8 cellular contexts compared by ENCODE assay signal in genomic region chr4:169611991-169612868, GRCh38. TPM values are rescaled to one million over a fixed set of nuclear protein-coding genes. Genes with fewer than 3 reads are reported as not detected.
A peak's percentile ranks its signal among the peaks of the same experiment; 100 is the strongest.
DNase-seq lines count a peak whose midpoint lies in the region; ATAC-seq and TF ChIP-seq lines count a peak whose summit lies in the region.

NEK1 (minus strand) TSS chr4:169612583; CDS start chr4:169602630, 9,953 bp downstream.

- H3K9me3 ChIP-seq in PC-9 (ENCODE audit: insufficient read depth, low read depth) (no peaks in the 10 kb centered on the region), muscle layer of colon (ENCODE audit: low read length) (no peaks in the 10 kb centered on the region)

- H3K36me3 ChIP-seq in PC-9 (ENCODE audit: low read depth) (no peaks in the 10 kb centered on the region), muscle layer of colon (ENCODE audit: insufficient read depth, low read length) (no peaks in the 10 kb centered on the region)

- TF ChIP-seq CTCF in PC-9 (conservative IDR thresholded peaks at IDR 0.05): no peak

- peaks cover 20% of the 10 kb centered on the region for H3K79me2 ChIP-seq in PC-9 (ENCODE audit: low read depth)

- no peaks in the 10 kb centered on the region for H3K27me3 ChIP-seq in PC-9 (ENCODE audit: insufficient read depth, low read depth)
- H3K27me3 ChIP-seq in muscle layer of colon (ENCODE audit: control insufficient read depth in 1 of 2, insufficient read depth in 2 of 2, low read length in 2 of 2): no peaks in the 10 kb centered on the region

- no peaks in the 10 kb centered on the region for H3K9me2 ChIP-seq in PC-9 (ENCODE audit: insufficient read depth)

- CTCF ChIA-PET in PC-9 (lab: Charles Lee): interaction anchor here (0.5 to 1.3 kb wide), 4 partner anchors 106 to 1963 kb away, joined by 3 to 5 read pairs (median 4); no protein-coding TSS in a partner anchor

- peak within 1 kb of the TSS; percentile 82 for H3K27ac ChIP-seq in PC-9
- H3K27ac ChIP-seq in muscle layer of colon (ENCODE audit: low read depth, low read length): peak within 1 kb of the TSS; percentile 91

- POLR2A ChIA-PET in PC-9 (lab: Charles Lee; ENCODE audit: unreplicated experiment): interaction anchor here (0.5 to 0.6 kb wide), 3 partner anchors 10 to 400 kb away, joined by 3 to 6 read pairs (median 5); no protein-coding TSS in a partner anchor

- in situ Hi-C loops in KBM-7 (cut with MboI; ENCODE audit: low pct_unique_long_range_greater_than_20kb, low sequenced_read_pairs): no loop called here

- peak within 1 kb of the TSS; percentile 98 for H2AFZ ChIP-seq in PC-9

- DNase-seq in DMS153 (lab: John Stamatoyannopoulos, UW) (peak; percentile 81), KBM-7 (peak; percentile 88), PC-9 (peak; percentile 64 to 80)
- DNase-seq in activated T-cell treated with anti-CD3 and anti-CD28 coated beads, Interleukin-2, amount 50 U/mL, for 1 hour: peak; percentile 87
- DNase-seq in stimulated activated CD8-positive, alpha-beta memory T cell treated with anti-CD3 and anti-CD28 coated beads, Interleukin-7, amount 100 ng/mL, for 24 hours (ENCODE audit: low read depth): peak; percentile 76

- no peaks in the 10 kb centered on the region for H4K20me1 ChIP-seq in PC-9 (ENCODE audit: insufficient read depth)

- H3K4me3 ChIP-seq in PC-9 (peak within 1 kb of the TSS; percentile 84), muscle layer of colon (ENCODE audit: low read depth in 1 of 2, low read length in 2 of 2) (peak within 1 kb of the TSS; percentile 71 to 86)

- H3F3A ChIP-seq in PC-9 (ENCODE audit: insufficient read depth, low read depth): peaks cover 12% of the 10 kb centered on the region; the same call in 1 of the 2 replicates

- H3K4me1 ChIP-seq in PC-9 (replicated peaks; ENCODE audit: insufficient read depth): peaks cover 20% of the 10 kb centered on the region
- peaks cover 22% of the 10 kb centered on the region for H3K4me1 ChIP-seq in muscle layer of colon (ENCODE audit: insufficient read depth, low read length)

- peak within 1 kb of the TSS; percentile 53 for H3K9ac ChIP-seq in muscle layer of colon (ENCODE audit: low read length)

- intact Hi-C loops in PC-9 (cut with micrococcal nuclease; ENCODE audit: unreplicated experiment): loop anchor here (1.0 to 10.0 kb wide), 5 partner anchors 110 to 415 kb away; partner anchors contain the start of gene MFAP3L

- H3K4me2 ChIP-seq in PC-9: peak within 1 kb of the TSS; percentile 89

- BruUV-seq in PC-9 (replicated peaks; lab: Mats Ljungman, UMichigan): TSS peak; percentile 76

- peak; percentile 95 for ATAC-seq in GM21717 (IDR thresholded peaks at IDR 0.05; ENCODE audit: unreplicated experiment)
- ATAC-seq in esophagus mucosa: peak; percentile 97

RNA-seq across cellular contexts. Expression of gene NEK1, which starts in this region (rescaled TPM):
- 12.2 and 18.6 TPM in 2 replicates for total RNA-seq in PC-9 (2021)
- total RNA-seq in esophagus mucosa: 6.9 TPM

Comparison
In these comparisons a context has a peak if more than half of its experiments do, and no peak if none do; other contexts are left out.
1. Peak in every context shown above with its lines: DNase-seq, ATAC-seq, H3K4me3 ChIP-seq and H3K27ac ChIP-seq.